In the genomic region with DNA sequence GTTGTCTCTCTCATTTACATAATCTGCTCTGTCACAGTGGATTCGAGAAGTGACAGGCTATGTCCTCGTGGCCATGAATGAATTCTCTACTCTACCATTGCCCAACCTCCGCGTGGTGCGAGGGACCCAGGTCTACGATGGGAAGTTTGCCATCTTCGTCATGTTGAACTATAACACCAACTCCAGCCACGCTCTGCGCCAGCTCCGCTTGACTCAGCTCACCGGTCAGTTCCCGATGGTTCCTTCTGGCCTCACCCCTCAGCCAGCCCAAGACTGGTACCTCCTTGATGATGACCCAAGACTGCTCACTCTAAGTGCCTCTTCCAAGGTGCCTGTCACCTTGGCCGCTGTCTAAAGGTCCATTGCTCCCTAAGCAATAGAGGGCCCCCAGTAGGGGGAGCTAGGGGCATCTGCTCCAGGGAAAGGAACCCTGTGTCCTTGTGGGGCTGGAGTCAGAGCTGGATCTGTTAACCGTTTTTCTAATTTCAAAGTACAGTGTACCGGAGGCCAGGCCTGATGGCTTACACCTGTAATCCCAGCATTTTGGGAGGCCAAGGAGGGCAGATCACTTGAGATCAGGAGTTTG, we compare ENCODE assay signal across 9 cellular contexts. TPM values are rescaled to one million over a fixed set of nuclear protein-coding genes. Genes with fewer than 3 reads are reported as not detected.
DNase-seq lines count a peak whose midpoint lies in the region; ATAC-seq and TF ChIP-seq lines count a peak whose summit lies in the region.
"Had no signal": no experiment of that assay in that cellular context is flagged by ENCODE, and none has a peak within 500 bp of the region (broad histone marks: within the 10 kb centered on the region; RNA-seq: fewer than 3 reads in every experiment).

No MANE protein-coding gene starts in this region.

- peaks cover 4% of the 10 kb centered on the region for H3K4me1 Mint-ChIP-seq in activated T-cell treated with anti-CD3 and anti-CD28 coated beads, Interleukin-2, amount 50 U/mL, for 72 hours (ENCODE audit: low read depth)

- no peaks in the 10 kb centered on the region for H4K20me1 ChIP-seq in OCI-LY1 (ENCODE audit: insufficient read depth, low read length)

- H3K4me1 ChIP-seq in OCI-LY1 (ENCODE audit: insufficient read depth, low read length, severe bottlenecking) = peaks cover 8% of the 10 kb centered on the region

- no peaks in the 10 kb centered on the region for H3F3A ChIP-seq in OCI-LY1 (ENCODE audit: insufficient read depth, low read length)

- no peaks in the 10 kb centered on the region for H3K36me3 Mint-ChIP-seq in activated T-cell treated with anti-CD3 and anti-CD28 coated beads, Interleukin-2, amount 50 U/mL, for 72 hours (ENCODE audit: insufficient read depth in 2 of 2)
- H3K36me3 Mint-ChIP-seq: natural killer cell treated with Interleukin-12 subunit alpha and Interleukin-12 subunit beta and Interleukin-15 and Interleukin-18, amount 100 ng/mL, for 72 hours had no signal

- peaks cover 12% of the 10 kb centered on the region; the same call in 1 of the 2 replicates for H3K27me3 ChIP-seq in OCI-LY1 (ENCODE audit: insufficient read depth, low read length)

- H3K27ac Mint-ChIP-seq in activated T-cell treated with anti-CD3 and anti-CD28 coated beads, Interleukin-2, amount 50 U/mL, for 72 hours = no peak overlapping the region
- H3K27ac Mint-ChIP-seq: natural killer cell treated with Interleukin-12 subunit alpha and Interleukin-12 subunit beta and Interleukin-15 and Interleukin-18, amount 100 ng/mL, for 72 hours had no signal

- H3K9ac ChIP-seq in OCI-LY1 (ENCODE audit: low read length) = no peak overlapping the region

- H3K79me2 ChIP-seq in OCI-LY1 (ENCODE audit: insufficient read depth, low read length) = no peaks in the 10 kb centered on the region

- H3K4me3 ChIP-seq in OCI-LY1 (ENCODE audit: low read depth, low read length, poor library complexity, severe bottlenecking) = no peak overlapping the region
- H3K4me3 ChIP-seq in choroid plexus epithelial cell (ENCODE audit: low read depth, low read length) = no peak overlapping the region

- no peak overlapping the region for H3K4me2 ChIP-seq in OCI-LY1 (ENCODE audit: low read length)

- no peak overlapping the region for H3K27ac ChIP-seq in OCI-LY1 (ENCODE audit: low read depth, low read length, poor library complexity, severe bottlenecking)

- peak; percentile 48 to 59 for DNase-seq in activated T-cell treated with anti-CD3 and anti-CD28 coated beads, Interleukin-2, amount 50 U/mL, for 72 hours
- no peak for DNase-seq in activated T-cell treated with anti-CD3 and anti-CD28 coated beads, Interleukin-2, amount 50 U/mL, for 1 hour
- peak; percentile 15 for DNase-seq in choroid plexus epithelial cell (ENCODE audit: low read depth)
- DNase-seq in stimulated activated naive CD8-positive, alpha-beta T cell treated with anti-CD3 and anti-CD28 coated beads, Interleukin-15, Interleukin-2, amounts not matched to agents 100 U/mL and 50 U/mL, for 24 hours = peak; percentile 64

- no peaks in the 10 kb centered on the region for H3K9me2 ChIP-seq in OCI-LY1 (ENCODE audit: low read depth, low read length)

- peaks cover 19% of the 10 kb centered on the region for H3K27me3 Mint-ChIP-seq in activated T-cell treated with anti-CD3 and anti-CD28 coated beads, Interleukin-2, amount 50 U/mL, for 72 hours (ENCODE audit: low read depth)

- peak; percentile 46 to 62 for ATAC-seq in activated T-cell treated with anti-CD3 and anti-CD28 coated beads, Interleukin-2, amount 50 U/mL, for 72 hours (replicated peaks in 1 of 2)
- ATAC-seq in stimulated activated naive CD8-positive, alpha-beta T cell treated with anti-CD3 and anti-CD28 coated beads, Interleukin-15, Interleukin-2, amounts not matched to agents 100 U/mL and 50 U/mL, for 24 hours = peak; percentile 42
- ATAC-seq in GM19035 (IDR thresholded peaks at IDR 0.05; ENCODE audit: unreplicated experiment) (no peak), HG02610 (IDR thresholded peaks at IDR 0.05; ENCODE audit: unreplicated experiment) (no peak), GM19463 (IDR thresholded peaks at IDR 0.05; ENCODE audit: unreplicated experiment) (no peak)

- no peak overlapping the region for H2AFZ ChIP-seq in OCI-LY1 (ENCODE audit: low read length)

- H3K9me3 ChIP-seq in OCI-LY1 (ENCODE audit: low read length) = no peaks in the 10 kb centered on the region

- H3K4me3 Mint-ChIP-seq in activated T-cell treated with anti-CD3 and anti-CD28 coated beads, Interleukin-2, amount 50 U/mL, for 72 hours = no peak overlapping the region
- H3K4me3 Mint-ChIP-seq: natural killer cell treated with Interleukin-12 subunit alpha and Interleukin-12 subunit beta and Interleukin-15 and Interleukin-18, amount 100 ng/mL, for 72 hours had no signal

- no peaks in the 10 kb centered on the region for H3K36me3 ChIP-seq in OCI-LY1 (ENCODE audit: insufficient read depth, low read length)

- no peaks in the 10 kb centered on the region for H3K9me3 Mint-ChIP-seq in activated T-cell treated with anti-CD3 and anti-CD28 coated beads, Interleukin-2, amount 50 U/mL, for 72 hours
- H3K9me3 Mint-ChIP-seq: natural killer cell treated with Interleukin-12 subunit alpha and Interleukin-12 subunit beta and Interleukin-15 and Interleukin-18, amount 100 ng/mL, for 72 hours had no signal

- peak; percentile 63 for TF ChIP-seq CTCF in OCI-LY1 (IDR thresholded peaks at IDR 0.05; ENCODE audit: low read length)
- peak; percentile 58 for TF ChIP-seq CTCF in choroid plexus epithelial cell (conservative IDR thresholded peaks at IDR 0.05; ENCODE audit: low read depth, low read length)

RNA-seq across cellular contexts. Expression of gene ERBB3, which starts 5.1 kb away (rescaled TPM):
- 1 to 10 TPM; 1.4 to 1.9 TPM for total RNA-seq in activated T-cell treated with anti-CD3 and anti-CD28 coated beads, Interleukin-2, amount 50 U/mL, for 72 hours
- total RNA-seq: natural killer cell treated with Interleukin-12 subunit alpha and Interleukin-12 subunit beta and Interleukin-15 and Interleukin-18, amount 100 ng/mL, for 72 hours had no signal

RNA-seq across cellular contexts. Expression of gene PA2G4, which starts 19.3 kb away (rescaled TPM):
- total RNA-seq in activated T-cell treated with anti-CD3 and anti-CD28 coated beads, Interleukin-2, amount 50 U/mL, for 72 hours = 100 to 1,000 TPM; 226 to 265 TPM

RNA-seq across cellular contexts. Expression of gene RPL41, which starts 31.4 kb away (rescaled TPM):
- 1,000 to 10,000 TPM; 5,172 to 5,269 TPM for total RNA-seq in activated T-cell treated with anti-CD3 and anti-CD28 coated beads, Interleukin-2, amount 50 U/mL, for 72 hours

RNA-seq across cellular contexts. Expression of gene ZC3H10, which starts 33.0 kb away (rescaled TPM):
- total RNA-seq in activated T-cell treated with anti-CD3 and anti-CD28 coated beads, Interleukin-2, amount 50 U/mL, for 72 hours = 10 to 100 TPM in 1 of 2 donors, 1 to 10 TPM in 1; 7.4 to 11.8 TPM

RNA-seq across cellular contexts. Expression of gene ESYT1, which starts 43.0 kb away (rescaled TPM):
- 10 to 100 TPM; 74.6 to 84.6 TPM for total RNA-seq in activated T-cell treated with anti-CD3 and anti-CD28 coated beads, Interleukin-2, amount 50 U/mL, for 72 hours

Comparison
In these comparisons a context has a peak if more than half of its experiments do, and no peak if none do; other contexts are left out.
1. ATAC-seq: peak in activated T-cell treated with anti-CD3 and anti-CD28 coated beads, Interleukin-2, amount 50 U/mL, for 72 hours (2 of 2) and stimulated activated naive CD8-positive, alpha-beta T cell treated with anti-CD3 and anti-CD28 coated beads, Interleukin-15, Interleukin-2, amounts not matched to agents 100 U/mL and 50 U/mL, for 24 hours (single experiment); none in GM19035 (single experiment), HG02610 (single experiment) and GM19463 (single experiment).